In genomic region chr10:15293862-15294835, GRCh38 we compare ENCODE assay signal across 10 cellular contexts.
DNase-seq lines count a peak whose midpoint lies in the region; ATAC-seq, FAIRE-seq and TF ChIP-seq lines count a peak whose summit lies in the region.
"Had no signal": no experiment of that assay in that cellular context is flagged by ENCODE, and none has a peak within 500 bp of the region (broad histone marks: within the 10 kb centered on the region; RNA-seq: fewer than 3 reads in every experiment).

No MANE protein-coding gene starts in this region.

- TF ChIP-seq CTCF in left ventricle myocardium inferior (IDR thresholded peaks at IDR 0.05; ENCODE audit: borderline replicate concordance) = no peak

- no peak overlapping the region for H3K4me3 ChIP-seq in left ventricle myocardium inferior
- H3K4me3 ChIP-seq: K562 had no signal

- no peaks in the 10 kb centered on the region for H3K27me3 ChIP-seq in left ventricle myocardium inferior (ENCODE audit: low read depth)

- FAIRE-seq in H54 (lab: Jason Lieb, UNC) = peak; percentile 66
- FAIRE-seq: K562, RCC 7860 had no signal

- ATAC-seq in GM21529 (IDR thresholded peaks at IDR 0.05; ENCODE audit: unreplicated experiment) (no peak), HG03097 (IDR thresholded peaks at IDR 0.05; ENCODE audit: low FRiP score, unreplicated experiment) (no peak)
- ATAC-seq: K562 had no signal

- no peaks in the 10 kb centered on the region for H3K36me3 ChIP-seq in left ventricle myocardium inferior

- H3K4me1 ChIP-seq in left ventricle myocardium inferior = peaks cover 11% of the 10 kb centered on the region

- no peak for TF ChIP-seq POLR2A in H54 (IDR thresholded peaks at IDR 0.05; ENCODE audit: low read depth, low read length)

- intact Hi-C loops in left ventricle myocardium inferior (cut with micrococcal nuclease) = no loop called here

- no peaks in the 10 kb centered on the region for H3K9me3 ChIP-seq in left ventricle myocardium inferior (replicated peaks)

- DNase-seq in H54 (ENCODE audit: insufficient read length, low spot score) (no peak), anterior cingulate cortex (lab: John Stamatoyannopoulos, UW) (peak in 47 of 58 donors; percentile 17 to 83 (median 58)), left ventricle myocardium inferior (no peak), substantia nigra (lab: John Stamatoyannopoulos, UW) (peak in 21 of 49 donors; percentile 8 to 69 (median 39)), glomerular visceral epithelial cell (ENCODE audit: extremely low spot score) (no peak)
- DNase-seq: activated CD4-positive, alpha-beta T cell treated with anti-CD3 and anti-CD28 coated beads for 1 hour had no signal

- H3K27ac ChIP-seq in left ventricle myocardium inferior (replicated peaks) = peak overlapping the region; percentile 66
- peak overlapping the region; percentile 49 for H3K27ac ChIP-seq in substantia nigra (ENCODE audit: low read depth, low read length, poor library complexity, severe bottlenecking)

Comparison
In these comparisons a context has a peak if more than half of its experiments do, and no peak if none do; other contexts are left out.
1. DNase-seq: peak in anterior cingulate cortex (47 of 58); none in H54 (single experiment), left ventricle myocardium inferior (single experiment) and glomerular visceral epithelial cell (single experiment).